In genomic region chr17:14301761-14302401, GRCh38 we compare ENCODE assay signal across 8 cellular contexts.
DNase-seq lines count a peak whose midpoint lies in the region; TF ChIP-seq lines count a peak whose summit lies in the region.

No MANE protein-coding gene starts in this region.

- H3K4me3 ChIP-seq in iPS-15b (ENCODE audit: low read depth, low read length), result peak overlapping the region; percentile 81

- H3K27me3 Mint-ChIP-seq in activated naive CD8-positive, alpha-beta T cell, result peaks cover 11% of the 10 kb centered on the region

- H3K4me3 Mint-ChIP-seq in activated naive CD8-positive, alpha-beta T cell, result peak overlapping the region; percentile 96

- no peak for TF ChIP-seq CTCF in RWPE1 (conservative IDR thresholded peaks at IDR 0.05; ENCODE audit: low read depth)

- peak overlapping the region; percentile 78 for H3K27ac ChIP-seq in RWPE1

- H3K4me1 Mint-ChIP-seq in activated naive CD8-positive, alpha-beta T cell (ENCODE audit: low read depth), result peaks cover 63% of the 10 kb centered on the region

- POLR2A ChIA-PET in RWPE1 (lab: Yijun Ruan, JAX; ENCODE audit: low non-redundant PET), result no interaction called here

- H3K9ac ChIP-seq in iPS-15b (ENCODE audit: low read depth, low read length), result peak overlapping the region; percentile 16

- no peaks in the 10 kb centered on the region for H3K36me3 ChIP-seq in iPS-15b (ENCODE audit: control insufficient read depth, insufficient read depth, low read length)

- H3K36me3 Mint-ChIP-seq in activated naive CD8-positive, alpha-beta T cell, result no peaks in the 10 kb centered on the region

- H3K9me3 ChIP-seq in iPS-15b (ENCODE audit: control insufficient read depth, insufficient read depth, low read length), result no peaks in the 10 kb centered on the region

- peaks cover 90% of the 10 kb centered on the region for H3K27me3 ChIP-seq in iPS-15b (ENCODE audit: control insufficient read depth, insufficient read depth, low read length)

- no peaks in the 10 kb centered on the region for H3K9me3 Mint-ChIP-seq in activated naive CD8-positive, alpha-beta T cell (ENCODE audit: low read depth)

- H3K27ac Mint-ChIP-seq in activated naive CD8-positive, alpha-beta T cell, result peak overlapping the region; percentile 94

- DNase-seq in NCI-H82 (lab: John Stamatoyannopoulos, UW), result peak; percentile 53
- no peak for DNase-seq in NCI-H82 treated with DMSO at 0.1 percent for 48 hours (lab: John Stamatoyannopoulos, UW; ENCODE audit: unreplicated experiment)
- no peak for DNase-seq in RWPE1 (ENCODE audit: low spot score)
- peak; percentile 76 for DNase-seq in stimulated activated CD4-positive, alpha-beta T cell treated with anti-CD3 and anti-CD28 coated beads, Interleukin-15, amount 100 ng/mL, for 24 hours
- no peak for DNase-seq in NCI-H2081 treated with DMSO at 0.1 percent for 48 hours (lab: John Stamatoyannopoulos, UW)
- no peak for DNase-seq in cerebellar cortex (ENCODE audit: low spot score)

- CTCF ChIA-PET in RWPE1 (lab: Yijun Ruan, JAX), result interaction anchor here (0.6 to 1.6 kb wide), 9 partner anchors 11 to 1272 kb away, joined by 3 to 9 read pairs (median 4); no protein-coding TSS in a partner anchor

- H3K4me1 ChIP-seq in iPS-15b (ENCODE audit: control insufficient read depth, insufficient read depth, low read length), result peaks cover 26% of the 10 kb centered on the region

Comparison
In these comparisons a context has a peak if more than half of its experiments do, and no peak if none do; other contexts are left out.
1. DNase-seq: peak in NCI-H82 (single experiment) and stimulated activated CD4-positive, alpha-beta T cell treated with anti-CD3 and anti-CD28 coated beads, Interleukin-15, amount 100 ng/mL, for 24 hours (single experiment); none in NCI-H82 treated with DMSO at 0.1 percent for 48 hours (single experiment), RWPE1 (single experiment), NCI-H2081 treated with DMSO at 0.1 percent for 48 hours (single experiment) and cerebellar cortex (single experiment).